Comparison of ENCODE assay signal across 8 cellular contexts in the genomic region with DNA sequence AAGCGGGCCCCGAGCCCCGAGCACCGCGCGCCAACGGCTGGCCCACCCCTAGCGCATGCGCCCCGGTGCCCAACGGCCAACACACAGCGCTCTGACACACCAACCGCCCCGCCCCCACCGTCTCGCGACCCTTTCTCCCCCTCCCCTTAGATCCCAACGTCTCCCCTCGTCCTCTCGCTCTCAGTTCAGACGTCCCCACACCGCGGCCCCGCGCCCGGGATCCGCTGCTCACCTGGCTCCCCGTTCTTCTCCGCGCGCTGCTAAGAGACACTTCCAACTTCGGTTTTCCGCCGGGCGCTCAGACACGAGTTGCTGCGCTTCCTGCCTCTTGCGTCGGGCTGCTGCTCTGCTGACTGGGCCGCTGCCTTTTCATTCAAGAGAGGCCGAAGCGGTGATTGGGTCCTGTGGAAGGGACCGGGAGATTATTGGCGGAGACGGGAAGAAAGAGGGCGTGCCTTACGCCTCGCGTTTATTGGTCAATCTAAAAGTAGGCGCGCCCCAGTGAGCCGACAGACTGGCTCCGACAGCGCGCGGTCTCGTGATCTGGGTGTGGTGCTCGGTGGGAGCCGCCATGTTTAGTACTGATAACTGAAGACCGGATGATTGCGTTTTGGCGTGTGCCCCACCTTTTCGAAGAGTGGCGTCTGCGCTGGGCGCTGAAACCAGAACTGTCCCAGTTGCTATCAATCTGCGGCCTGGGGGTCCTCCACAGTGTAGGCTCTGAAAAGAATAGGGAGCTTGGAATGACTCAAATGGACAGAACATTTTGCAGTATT. TPM values are rescaled to one million over a fixed set of nuclear protein-coding genes. Genes with fewer than 3 reads are reported as not detected.
DNase-seq lines count a peak whose midpoint lies in the region; ATAC-seq, FAIRE-seq and TF ChIP-seq lines count a peak whose summit lies in the region.

A gene (minus strand): TSS at position 304 of the 776 bp plus-strand sequence. CDS start 6,121 bp downstream, outside the sequence.

- peak within 1 kb of the TSS; percentile 85 to 95 for H3K4me3 Mint-ChIP-seq in activated T-cell treated with anti-CD3 and anti-CD28 coated beads, Interleukin-2, amount 50 U/mL, for 72 hours

- TF ChIP-seq CTCF in esophagus squamous epithelium (IDR thresholded peaks at IDR 0.05) = peak in 1 of 6 experiments; percentile 12

- DNase-seq in DMS79 (lab: John Stamatoyannopoulos, UW) = peak; percentile 99
- peak; percentile 99 for DNase-seq in RCC 7860 (ENCODE audit: low spot score)
- DNase-seq in activated T-cell treated with anti-CD3 and anti-CD28 coated beads, Interleukin-2, amount 50 U/mL, for 72 hours = peak; percentile 94 to 98
- DNase-seq in esophagus squamous epithelium (lab: John Stamatoyannopoulos, UW) = peak; percentile 95
- peak; percentile 100 for DNase-seq in myocyte (ENCODE audit: low read depth)
- DNase-seq in stimulated activated CD8-positive, alpha-beta memory T cell treated with anti-CD3 and anti-CD28 coated beads, Interleukin-7, amount 100 ng/mL, for 48 hours (ENCODE audit: extremely low read depth in 1 of 2, low read depth in 1 of 2) = peak; percentile 92 to 98

- H3K27ac ChIP-seq in KOPT-K1 (ENCODE audit: low read depth, low read length, poor library complexity, severe bottlenecking) = peak within 1 kb of the TSS; percentile 97
- peak within 1 kb of the TSS; percentile 93 to 94 (median 94) for H3K27ac ChIP-seq in esophagus squamous epithelium

- peak within 1 kb of the TSS; percentile 68 to 89 (median 77) for H3K4me3 ChIP-seq in esophagus squamous epithelium

- H3K27me3 Mint-ChIP-seq in activated T-cell treated with anti-CD3 and anti-CD28 coated beads, Interleukin-2, amount 50 U/mL, for 72 hours (ENCODE audit: low read depth) = no peaks in the 10 kb centered on the region

- H3K36me3 Mint-ChIP-seq in activated T-cell treated with anti-CD3 and anti-CD28 coated beads, Interleukin-2, amount 50 U/mL, for 72 hours (ENCODE audit: insufficient read depth in 2 of 2) = peaks cover 21 to 29% of the 10 kb centered on the region in 2 donors

- peak in 3 of 4 donors; percentile 54 to 91 (median 73) for TF ChIP-seq POLR2A in esophagus squamous epithelium (IDR thresholded peaks at IDR 0.05)

- peak; percentile 86 for ATAC-seq in GM21786 (IDR thresholded peaks at IDR 0.05; ENCODE audit: unreplicated experiment)
- peak; percentile 90 for ATAC-seq in activated T-cell treated with anti-CD3 and anti-CD28 coated beads, Interleukin-2, amount 50 U/mL, for 72 hours (replicated peaks in 1 of 2)

- FAIRE-seq in RCC 7860 (lab: Jason Lieb, UNC) = peak; percentile 88

- intact Hi-C loops in esophagus squamous epithelium (cut with DNase I) = no loop called here

- H3K4me1 ChIP-seq in esophagus squamous epithelium = peaks cover 16 to 48% (median 37%) of the 10 kb centered on the region in 3 donors

- 0 to 10% methylated on average over 4 to 16 of the region's 67 CpGs for WGBS in esophagus squamous epithelium, 2 donors

- H3K4me1 Mint-ChIP-seq in activated T-cell treated with anti-CD3 and anti-CD28 coated beads, Interleukin-2, amount 50 U/mL, for 72 hours (ENCODE audit: low read depth) = peaks cover 25% of the 10 kb centered on the region

- peaks cover 35% of the 10 kb centered on the region for H3K36me3 ChIP-seq in KOPT-K1 (ENCODE audit: insufficient read depth, low read length)
- H3K36me3 ChIP-seq in esophagus squamous epithelium = no peaks in the 10 kb centered on the region

- H3K27me3 ChIP-seq in esophagus squamous epithelium = no peaks in the 10 kb centered on the region

- no peaks in the 10 kb centered on the region for H3K9me3 Mint-ChIP-seq in activated T-cell treated with anti-CD3 and anti-CD28 coated beads, Interleukin-2, amount 50 U/mL, for 72 hours

- H3K9me3 ChIP-seq in KOPT-K1 (ENCODE audit: insufficient read depth, low read length, poor library complexity, severe bottlenecking) (no peaks in the 10 kb centered on the region), esophagus squamous epithelium (no peaks in the 10 kb centered on the region)

- peak within 1 kb of the TSS; percentile 97 for H3K27ac Mint-ChIP-seq in activated T-cell treated with anti-CD3 and anti-CD28 coated beads, Interleukin-2, amount 50 U/mL, for 72 hours

RNA-seq across cellular contexts. Expression of the gene that starts here (rescaled TPM):
- total RNA-seq in activated T-cell treated with anti-CD3 and anti-CD28 coated beads, Interleukin-2, amount 50 U/mL, for 72 hours = 100 to 1,000 TPM; 225 to 236 TPM
- total RNA-seq in esophagus squamous epithelium (100 to 1,000 TPM in 1 of 4 donors, 10 to 100 TPM in 3; 59.2 to 144 (median 88.4) TPM), myocyte (63.4 and 73.0 TPM in 2 replicates)
- 56.0 TPM for polyA plus RNA-seq in myocyte (2012)

Comparison
In these comparisons a context has a peak if more than half of its experiments do, and no peak if none do; other contexts are left out.
1. Peak in every context shown above with its lines: DNase-seq, ATAC-seq, H3K4me3 ChIP-seq and H3K27ac ChIP-seq.